8 cellular contexts compared by ENCODE assay signal in genomic region chr12:94621662-94622359, GRCh38. TPM values are rescaled to one million over a fixed set of nuclear protein-coding genes. Genes with fewer than 3 reads are reported as not detected.
DNase-seq lines count a peak whose midpoint lies in the region; ATAC-seq and TF ChIP-seq lines count a peak whose summit lies in the region.

No MANE protein-coding gene starts in this region.

- TF ChIP-seq EP300 in SK-N-SH (IDR thresholded peaks at IDR 0.05; ENCODE audit: borderline replicate concordance in 1 of 2, low read depth in 1 of 2, low read length in 1 of 2), result no peak

- no peaks in the 10 kb centered on the region for H3K27me3 ChIP-seq in SK-N-SH (ENCODE audit: insufficient read depth)

- POLR2A ChIA-PET in SK-N-SH (lab: Yijun Ruan, JAX), result no interaction called here

- peak overlapping the region; percentile 67 for H3K4me2 ChIP-seq in SK-N-SH

- peaks cover 0 to 25% of the 10 kb centered on the region in 2 experiments; a peak in 2 of 4 replicates for H3K4me1 ChIP-seq in SK-N-SH (ENCODE audit: control insufficient read depth in 1 of 2, insufficient read depth in 2 of 2, low read depth in 1 of 2, low read length in 1 of 2)

- no peaks in the 10 kb centered on the region for H4K20me1 ChIP-seq in SK-N-SH (ENCODE audit: insufficient read depth)

- WGBS in SK-N-SH (ENCODE audit: low lambda C conversion rate), result 49% methylated on average over 7 of the region's 7 CpGs

- peak overlapping the region in 1 of 2 experiments; percentile 27; a peak in 1 of 4 replicates for H3K4me3 ChIP-seq in SK-N-SH (ENCODE audit: low read depth in 2 of 2, low read length in 1 of 2)

- peak; percentile 66 for DNase-seq in activated effector memory CD4-positive, alpha-beta T cell treated with anti-CD3 and anti-CD28 coated beads, Interleukin-2, amount 50 U/mL, for 16 hours
- no peak for DNase-seq in activated effector memory CD4-positive, alpha-beta T cell treated with Interleukin-2 at 50 U/mL for 16 hours
- DNase-seq in SK-N-SH (no peak), epithelial cell of prostate (ENCODE audit: low read depth, low spot score) (peak; percentile 99), sciatic nerve (ENCODE audit: low spot score) (no peak), activated gamma-delta T cell treated with Interleukin-2 at 50 U/mL for 16 hours (no peak)
- no peak for DNase-seq in activated CD8-positive, alpha-beta memory T cell treated with anti-CD3 and anti-CD28 coated beads, Interleukin-2, amount 50 U/mL, for 48 hours

- intact Hi-C loops in sciatic nerve (cut with DNase I), result no loop called here

- no peaks in the 10 kb centered on the region for H3K79me2 ChIP-seq in SK-N-SH (ENCODE audit: insufficient read depth)

- H3K9me2 ChIP-seq in SK-N-SH, result no peaks in the 10 kb centered on the region

- ATAC-seq in HG02885 (IDR thresholded peaks at IDR 0.05; ENCODE audit: poor library complexity, unreplicated experiment) (peak; percentile 96), sciatic nerve (peak; percentile 63)

- H3K9me3 ChIP-seq in SK-N-SH, result no peaks in the 10 kb centered on the region; the same call in 1 of the 2 replicates

- TF ChIP-seq RAD21 in SK-N-SH (IDR thresholded peaks at IDR 0.05; ENCODE audit: low read length), result no peak

- peak overlapping the region; percentile 50 for H2AFZ ChIP-seq in SK-N-SH (ENCODE audit: low read depth)

- H3K27ac ChIP-seq in SK-N-SH (ENCODE audit: low read depth in 2 of 2, low read length in 1 of 2) (peak overlapping the region; percentile 60 to 64), epithelial cell of prostate (peak overlapping the region; percentile 98)

- H3K36me3 ChIP-seq in SK-N-SH (replicated peaks in 1 of 2; ENCODE audit: control insufficient read depth in 1 of 2, insufficient read depth in 2 of 2, low read length in 1 of 2), result no peaks in the 10 kb centered on the region

- CTCF ChIA-PET in SK-N-SH (lab: Yijun Ruan, JAX), result no interaction called here

- no peak for TF ChIP-seq CTCF in SK-N-SH (IDR thresholded peaks at IDR 0.05)

- no peaks in the 10 kb centered on the region for H3F3A ChIP-seq in SK-N-SH (replicated peaks; ENCODE audit: insufficient read depth)

- H3K9ac ChIP-seq in SK-N-SH, result no peak overlapping the region

TF ChIP-seq in SK-N-SH, 30 proteins besides CTCF, POLR2A, EP300 and RAD21:
- TF ChIP-seq PBX3 (IDR thresholded peaks at IDR 0.05) (peak; percentile 68), MEF2A (IDR thresholded peaks at IDR 0.05; ENCODE audit: borderline replicate concordance, low read depth) (no peak)

RNA-seq across cellular contexts. Expression of gene TMCC3, which starts 28.5 kb away (rescaled TPM):
- 0.42 and 0.53 TPM in 2 replicates for polyA plus RNA-seq in SK-N-SH (2012; rRNA removed)
- polyA plus RNA-seq in SK-N-SH (2012; cell fraction: cytosol; rRNA removed), result 0.62 and 0.68 TPM in 2 replicates
- polyA plus RNA-seq in SK-N-SH (2012; cell fraction: nucleus; rRNA removed), result 0.29 and 0.31 TPM in 2 replicates
- total RNA-seq in sciatic nerve, result 24.9 TPM

Comparison
In these comparisons a context has a peak if more than half of its experiments do, and no peak if none do; other contexts are left out.
1. DNase-seq: peak in activated effector memory CD4-positive, alpha-beta T cell treated with anti-CD3 and anti-CD28 coated beads, Interleukin-2, amount 50 U/mL, for 16 hours (single experiment) and epithelial cell of prostate (single experiment); none in activated effector memory CD4-positive, alpha-beta T cell treated with Interleukin-2 at 50 U/mL for 16 hours (single experiment), SK-N-SH (single experiment), sciatic nerve (single experiment), activated CD8-positive, alpha-beta memory T cell treated with anti-CD3 and anti-CD28 coated beads, Interleukin-2, amount 50 U/mL, for 48 hours (single experiment) and activated gamma-delta T cell treated with Interleukin-2 at 50 U/mL for 16 hours (single experiment).